Comparison of ENCODE assay signal across 33 cellular contexts in genomic region chr3:77514766-77515165, GRCh38.
"Had no signal": no experiment of that assay in that cellular context is flagged by ENCODE, and none has a peak within 500 bp of the region (broad histone marks: within the 10 kb centered on the region; RNA-seq: fewer than 3 reads in every experiment).

No MANE protein-coding gene starts in this region.

- H3K36me3 ChIP-seq: adrenal gland, brain microvascular endothelial cell, breast epithelium had no signal

- H3K4me3 ChIP-seq: adrenal gland, body of pancreas, breast epithelium had no signal

- ATAC-seq: activated CD8-positive, alpha-beta T cell treated with anti-CD3 and anti-CD28 coated beads for 36 hours; activated naive CD8-positive, alpha-beta T cell treated with anti-CD3 and anti-CD28 coated beads, Interleukin-2, amount 50 U/mL, for 24 hours; body of pancreas had no signal

- H3K27ac Mint-ChIP-seq: activated B cell treated with CpG ODN at 0.5 μM for 24 hours; activated CD4-positive, alpha-beta memory T cell treated with anti-CD3 and anti-CD28 coated beads for 36 hours; activated CD4-positive, alpha-beta T cell treated with anti-CD3 and anti-CD28 coated beads, Interleukin-2, amount 10 ng/mL, durations not matched to agents 24 days and 14 days; activated CD8-positive, alpha-beta T cell treated with anti-CD3 and anti-CD28 coated beads for 36 hours; activated naive CD4-positive, alpha-beta T cell treated with anti-CD3 and anti-CD28 coated beads, Interleukin-2, amount 10 ng/mL, durations not matched to agents 7 days and 5 days; activated naive CD4-positive, alpha-beta T cell treated with anti-CD3 and anti-CD28 coated beads, Interleukin-2, amount 50 U/mL, for 24 hours; activated naive CD8-positive, alpha-beta T cell; activated naive CD8-positive, alpha-beta T cell treated with anti-CD3 and anti-CD28 coated beads, Interleukin-2, amount 10 ng/mL, durations not matched to agents 7 days and 5 days; activated naive CD8-positive, alpha-beta T cell treated with anti-CD3 and anti-CD28 coated beads, Interleukin-2, amount 50 U/mL, for 24 hours; activated T-cell treated with anti-CD3 and anti-CD28 coated beads, Interleukin-2, amount 50 U/mL, for 24 hours; activated T-helper 2 cell treated with anti-CD3 and anti-CD28 coated beads, Interferon-gamma antibody, Interleukin-2, Interleukin-4, amounts not matched to agents 10 μg/mL and 5 μg/mL and 100 μg/mL, durations not matched to agents 14 hours and 24 hours and 36 hours; T-helper 1 cell treated with Interleukin-12 subunit alpha and Interleukin-12 subunit beta and Interleukin-4 antibody, amounts not matched to agents 30 μg/mL and 1 μg/mL, for 36 hours; T-helper 2 cell treated with Interferon-gamma antibody and Interleukin-4, amounts not matched to agents 5 μg/mL and 100 μg/mL, for 36 hours had no signal

- H3K27ac ChIP-seq: adrenal gland, body of pancreas, brain microvascular endothelial cell, breast epithelium, VCaP had no signal

- H3K27me3 ChIP-seq: adrenal gland, body of pancreas, brain microvascular endothelial cell, breast epithelium had no signal

- DNase-seq: activated B cell treated with CpG ODN at 0.5 μM for 24 hours; activated CD4-positive, alpha-beta memory T cell treated with anti-CD3 and anti-CD28 coated beads for 36 hours; activated CD4-positive, alpha-beta T cell treated with anti-CD3 and anti-CD28 coated beads for 4 hours; activated CD4-positive, alpha-beta T cell treated with anti-CD3 and anti-CD28 coated beads, Interleukin-2, amount 10 ng/mL, durations not matched to agents 24 days and 14 days; activated CD4-positive, alpha-beta T cell treated with anti-CD3 and anti-CD28 coated beads, Interleukin-2, amount 50 U/mL, for 1 hour; activated CD4-positive, alpha-beta T cell treated with anti-CD3 and anti-CD28 coated beads, Interleukin-2, amount 50 U/mL, for 4 hours; activated CD4-positive, CD25-positive, alpha-beta regulatory T cell treated with anti-CD3 and anti-CD28 coated beads, Interleukin-2, amount 50 U/mL, for 72 hours; activated CD8-positive, alpha-beta memory T cell treated with anti-CD3 and anti-CD28 coated beads, Interleukin-2, amount 50 U/mL, for 48 hours; activated CD8-positive, alpha-beta T cell treated with anti-CD3 and anti-CD28 coated beads for 36 hours; activated effector memory CD4-positive, alpha-beta T cell treated with Interleukin-2 at 50 U/mL for 16 hours; activated gamma-delta T cell; activated naive CD4-positive, alpha-beta T cell treated with anti-CD3 and anti-CD28 coated beads, Interleukin-2, amount 10 ng/mL, durations not matched to agents 7 days and 5 days; activated naive CD4-positive, alpha-beta T cell treated with Interleukin-2 at 50 U/mL for 16 hours; activated naive CD8-positive, alpha-beta T cell treated with anti-CD3 and anti-CD28 coated beads, Interleukin-2, amount 10 ng/mL, durations not matched to agents 7 days and 5 days; activated naive CD8-positive, alpha-beta T cell treated with anti-CD3 and anti-CD28 coated beads, Interleukin-2, amount 50 U/mL, for 24 hours; activated T-cell treated with anti-CD3 and anti-CD28 coated beads, Interleukin-2, amount 50 U/mL, for 24 hours; activated T-cell treated with anti-CD3 and anti-CD28 coated beads, Interleukin-2, amount 50 U/mL, for 48 hours; adrenal gland; amniotic stem cell; aorta; body of pancreas; brain microvascular endothelial cell; central memory CD4-positive, alpha-beta T cell; T-helper 1 cell; T-helper 2 cell; T-helper 9 cell had no signal

- H3K4me1 Mint-ChIP-seq: activated B cell treated with CpG ODN at 0.5 μM for 24 hours; activated CD4-positive, alpha-beta T cell treated with anti-CD3 and anti-CD28 coated beads, Interleukin-2, amount 10 ng/mL, durations not matched to agents 24 days and 14 days; activated naive CD4-positive, alpha-beta T cell treated with anti-CD3 and anti-CD28 coated beads, Interleukin-2, amount 10 ng/mL, durations not matched to agents 7 days and 5 days; activated naive CD4-positive, alpha-beta T cell treated with anti-CD3 and anti-CD28 coated beads, Interleukin-2, amount 50 U/mL, for 24 hours; activated naive CD8-positive, alpha-beta T cell treated with anti-CD3 and anti-CD28 coated beads, Interleukin-2, amount 10 ng/mL, durations not matched to agents 7 days and 5 days; activated naive CD8-positive, alpha-beta T cell treated with anti-CD3 and anti-CD28 coated beads, Interleukin-2, amount 50 U/mL, for 24 hours had no signal

- H3K36me3 Mint-ChIP-seq: activated CD4-positive, alpha-beta memory T cell treated with anti-CD3 and anti-CD28 coated beads for 36 hours; activated naive CD4-positive, alpha-beta T cell treated with anti-CD3 and anti-CD28 coated beads, Interleukin-2, amount 10 ng/mL, durations not matched to agents 7 days and 5 days; activated naive CD4-positive, alpha-beta T cell treated with anti-CD3 and anti-CD28 coated beads, Interleukin-2, amount 50 U/mL, for 24 hours; activated naive CD8-positive, alpha-beta T cell; activated naive CD8-positive, alpha-beta T cell treated with anti-CD3 and anti-CD28 coated beads, Interleukin-2, amount 10 ng/mL, durations not matched to agents 7 days and 5 days had no signal

- H3K9me3 ChIP-seq: body of pancreas, breast epithelium had no signal

- H3K4me1 ChIP-seq: adrenal gland, body of pancreas, breast epithelium had no signal

- H3K27me3 Mint-ChIP-seq: activated B cell treated with CpG ODN at 0.5 μM for 24 hours; activated CD4-positive, alpha-beta memory T cell treated with anti-CD3 and anti-CD28 coated beads for 36 hours; activated CD4-positive, alpha-beta T cell treated with anti-CD3 and anti-CD28 coated beads, Interleukin-2, amount 10 ng/mL, durations not matched to agents 24 days and 14 days; activated CD8-positive, alpha-beta T cell treated with anti-CD3 and anti-CD28 coated beads for 36 hours; activated naive CD4-positive, alpha-beta T cell treated with anti-CD3 and anti-CD28 coated beads, Interleukin-2, amount 10 ng/mL, durations not matched to agents 7 days and 5 days; activated naive CD4-positive, alpha-beta T cell treated with anti-CD3 and anti-CD28 coated beads, Interleukin-2, amount 50 U/mL, for 24 hours; activated naive CD8-positive, alpha-beta T cell; activated naive CD8-positive, alpha-beta T cell treated with anti-CD3 and anti-CD28 coated beads, Interleukin-2, amount 10 ng/mL, durations not matched to agents 7 days and 5 days; activated naive CD8-positive, alpha-beta T cell treated with anti-CD3 and anti-CD28 coated beads, Interleukin-2, amount 50 U/mL, for 24 hours; activated T-cell treated with anti-CD3 and anti-CD28 coated beads, Interleukin-2, amount 50 U/mL, for 24 hours had no signal

- H3K4me3 Mint-ChIP-seq: activated B cell treated with CpG ODN at 0.5 μM for 24 hours; activated CD4-positive, alpha-beta memory T cell treated with anti-CD3 and anti-CD28 coated beads for 36 hours; activated CD4-positive, alpha-beta T cell treated with anti-CD3 and anti-CD28 coated beads, Interleukin-2, amount 10 ng/mL, durations not matched to agents 24 days and 14 days; activated CD8-positive, alpha-beta T cell treated with anti-CD3 and anti-CD28 coated beads for 36 hours; activated naive CD4-positive, alpha-beta T cell treated with anti-CD3 and anti-CD28 coated beads, Interleukin-2, amount 10 ng/mL, durations not matched to agents 7 days and 5 days; activated naive CD4-positive, alpha-beta T cell treated with anti-CD3 and anti-CD28 coated beads, Interleukin-2, amount 50 U/mL, for 24 hours; activated naive CD8-positive, alpha-beta T cell; activated naive CD8-positive, alpha-beta T cell treated with anti-CD3 and anti-CD28 coated beads, Interleukin-2, amount 10 ng/mL, durations not matched to agents 7 days and 5 days; activated naive CD8-positive, alpha-beta T cell treated with anti-CD3 and anti-CD28 coated beads, Interleukin-2, amount 50 U/mL, for 24 hours; activated T-cell treated with anti-CD3 and anti-CD28 coated beads, Interleukin-2, amount 50 U/mL, for 24 hours; T-helper 1 cell treated with Interleukin-12 subunit alpha and Interleukin-12 subunit beta and Interleukin-4 antibody, amounts not matched to agents 30 μg/mL and 1 μg/mL, for 36 hours; T-helper 2 cell treated with Interferon-gamma antibody and Interleukin-4, amounts not matched to agents 5 μg/mL and 100 μg/mL, for 36 hours had no signal
